ENCODE assay signal across 1 cellular context in the genomic region with DNA sequence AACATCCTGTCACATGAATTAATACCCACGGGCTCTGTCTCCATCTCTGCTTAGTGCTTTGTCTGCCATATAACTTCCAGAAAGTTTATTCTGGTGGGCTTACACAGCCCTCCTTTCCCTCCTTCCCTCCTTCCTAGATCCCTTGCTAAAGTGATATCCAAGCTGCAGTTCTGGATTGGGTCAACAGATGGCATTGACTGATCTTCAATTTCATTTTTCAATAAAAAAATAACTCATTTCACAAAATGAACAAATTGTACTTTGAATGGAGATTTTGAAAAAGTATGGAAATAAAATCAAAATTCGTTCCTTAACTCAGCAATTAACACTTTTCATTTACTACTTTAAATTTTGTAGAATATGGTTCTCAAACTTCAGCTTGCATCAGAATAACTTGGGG.
TF ChIP-seq lines count a peak whose summit lies in the region.

No MANE protein-coding gene starts in this region.

TF ChIP-seq in GM23338, 12 proteins besides CTCF, POLR2A, EP300 and RAD21 (continued from another document):
- TF ChIP-seq ZNF462 (CRISPR knock-in tag; IDR thresholded peaks at IDR 0.05) (no peak), NANOG (IDR thresholded peaks at IDR 0.05; ENCODE audit: borderline replicate concordance) (no peak), EZH2 (IDR thresholded peaks at IDR 0.05; ENCODE audit: low read depth, unreplicated experiment) (no peak)
- TF ChIP-seq, protein P1, sequence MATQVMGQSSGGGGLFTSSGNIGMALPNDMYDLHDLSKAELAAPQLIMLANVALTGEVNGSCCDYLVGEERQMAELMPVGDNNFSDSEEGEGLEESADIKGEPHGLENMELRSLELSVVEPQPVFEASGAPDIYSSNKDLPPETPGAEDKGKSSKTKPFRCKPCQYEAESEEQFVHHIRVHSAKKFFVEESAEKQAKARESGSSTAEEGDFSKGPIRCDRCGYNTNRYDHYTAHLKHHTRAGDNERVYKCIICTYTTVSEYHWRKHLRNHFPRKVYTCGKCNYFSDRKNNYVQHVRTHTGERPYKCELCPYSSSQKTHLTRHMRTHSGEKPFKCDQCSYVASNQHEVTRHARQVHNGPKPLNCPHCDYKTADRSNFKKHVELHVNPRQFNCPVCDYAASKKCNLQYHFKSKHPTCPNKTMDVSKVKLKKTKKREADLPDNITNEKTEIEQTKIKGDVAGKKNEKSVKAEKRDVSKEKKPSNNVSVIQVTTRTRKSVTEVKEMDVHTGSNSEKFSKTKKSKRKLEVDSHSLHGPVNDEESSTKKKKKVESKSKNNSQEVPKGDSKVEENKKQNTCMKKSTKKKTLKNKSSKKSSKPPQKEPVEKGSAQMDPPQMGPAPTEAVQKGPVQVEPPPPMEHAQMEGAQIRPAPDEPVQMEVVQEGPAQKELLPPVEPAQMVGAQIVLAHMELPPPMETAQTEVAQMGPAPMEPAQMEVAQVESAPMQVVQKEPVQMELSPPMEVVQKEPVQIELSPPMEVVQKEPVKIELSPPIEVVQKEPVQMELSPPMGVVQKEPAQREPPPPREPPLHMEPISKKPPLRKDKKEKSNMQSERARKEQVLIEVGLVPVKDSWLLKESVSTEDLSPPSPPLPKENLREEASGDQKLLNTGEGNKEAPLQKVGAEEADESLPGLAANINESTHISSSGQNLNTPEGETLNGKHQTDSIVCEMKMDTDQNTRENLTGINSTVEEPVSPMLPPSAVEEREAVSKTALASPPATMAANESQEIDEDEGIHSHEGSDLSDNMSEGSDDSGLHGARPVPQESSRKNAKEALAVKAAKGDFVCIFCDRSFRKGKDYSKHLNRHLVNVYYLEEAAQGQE (IDR thresholded peaks at IDR 0.05; ENCODE audit: unreplicated experiment) = no peak
- TF ChIP-seq, protein P2, sequence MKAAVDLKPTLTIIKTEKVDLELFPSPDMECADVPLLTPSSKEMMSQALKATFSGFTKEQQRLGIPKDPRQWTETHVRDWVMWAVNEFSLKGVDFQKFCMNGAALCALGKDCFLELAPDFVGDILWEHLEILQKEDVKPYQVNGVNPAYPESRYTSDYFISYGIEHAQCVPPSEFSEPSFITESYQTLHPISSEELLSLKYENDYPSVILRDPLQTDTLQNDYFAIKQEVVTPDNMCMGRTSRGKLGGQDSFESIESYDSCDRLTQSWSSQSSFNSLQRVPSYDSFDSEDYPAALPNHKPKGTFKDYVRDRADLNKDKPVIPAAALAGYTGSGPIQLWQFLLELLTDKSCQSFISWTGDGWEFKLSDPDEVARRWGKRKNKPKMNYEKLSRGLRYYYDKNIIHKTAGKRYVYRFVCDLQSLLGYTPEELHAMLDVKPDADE (IDR thresholded peaks at IDR 0.05) = no peak
